Comparison of ENCODE assay signal across 9 cellular contexts in the genomic region with DNA sequence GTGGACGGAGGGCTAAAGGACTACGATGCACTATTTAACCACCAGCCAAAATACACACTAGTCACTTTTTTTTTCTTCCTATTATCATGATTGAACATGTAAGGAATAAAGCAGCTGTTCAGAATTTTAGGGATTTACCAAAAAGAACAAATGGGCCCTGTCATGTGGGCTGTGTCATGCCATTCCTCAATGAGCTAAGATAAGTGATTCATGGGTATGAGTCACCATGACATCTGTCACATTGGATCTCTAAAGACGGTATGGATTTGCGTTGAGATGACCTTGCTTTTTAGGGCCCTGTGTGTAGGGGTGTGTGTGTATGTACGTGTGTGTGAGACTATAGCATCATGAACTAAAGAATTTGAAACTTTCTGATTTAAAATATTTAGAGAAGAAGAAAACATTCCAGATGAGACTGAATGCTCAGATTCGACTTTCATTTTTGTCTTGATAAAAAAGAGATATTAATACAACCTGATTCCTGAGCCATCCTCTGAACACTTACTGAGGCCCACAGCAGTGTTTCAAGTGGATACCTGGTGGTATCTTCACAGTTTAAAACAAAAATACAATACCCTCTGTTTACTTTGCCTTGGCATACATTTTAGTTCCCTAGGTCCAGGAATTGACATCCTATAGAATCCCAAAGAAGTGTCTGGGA.
DNase-seq lines count a peak whose midpoint lies in the region; ATAC-seq and TF ChIP-seq lines count a peak whose summit lies in the region.
"Had no signal": no experiment of that assay in that cellular context is flagged by ENCODE, and none has a peak within 500 bp of the region (broad histone marks: within the 10 kb centered on the region; RNA-seq: fewer than 3 reads in every experiment).

No MANE protein-coding gene starts in this region.

- H2BK5ac ChIP-seq in trophoblast cell (ENCODE audit: low read depth, low read length, poor library complexity) = no peak overlapping the region

- no peak overlapping the region for H4K8ac ChIP-seq in trophoblast cell (ENCODE audit: low read depth, low read length)

- no peaks in the 10 kb centered on the region for H3K79me1 ChIP-seq in trophoblast cell (ENCODE audit: low read length)

- no peak overlapping the region for H3K18ac ChIP-seq in trophoblast cell (ENCODE audit: low read length)

- H3K4me3 ChIP-seq in cardiac fibroblast (replicated peaks in 1 of 2; ENCODE audit: low read depth in 2 of 2, low read length in 2 of 2) (no peak overlapping the region), trophoblast cell (ENCODE audit: low read depth, low read length) (no peak overlapping the region)

- H2BK120ac ChIP-seq in trophoblast cell (ENCODE audit: insufficient read depth, low read length, poor library complexity) = no peak overlapping the region

- H3K4me2 ChIP-seq in trophoblast cell (ENCODE audit: low read length) = no peak overlapping the region

- no CpG with 5 or more reads among the region's 6 CpGs for WGBS in trophoblast cell (ENCODE audit: extremely low coverage, insufficient coverage, insufficient read length)

- H3K27me3 ChIP-seq in trophoblast cell (ENCODE audit: insufficient read depth, low read length) = no peaks in the 10 kb centered on the region

- H3K9me3 ChIP-seq in trophoblast cell (ENCODE audit: insufficient read depth, low read depth, low read length) = no peaks in the 10 kb centered on the region

- no peak overlapping the region for H2AK5ac ChIP-seq in trophoblast cell (ENCODE audit: low read length)

- H3K14ac ChIP-seq in trophoblast cell (ENCODE audit: low read length) = no peak overlapping the region

- no peak overlapping the region for H3K9ac ChIP-seq in trophoblast cell (ENCODE audit: low read length)

- H3K27ac ChIP-seq in trophoblast cell (ENCODE audit: low read depth, low read length) = no peak overlapping the region

- H3K23ac ChIP-seq in trophoblast cell (ENCODE audit: low read length) = no peak overlapping the region

- no peaks in the 10 kb centered on the region for H3K79me2 ChIP-seq in trophoblast cell (ENCODE audit: control insufficient read depth, insufficient read depth, low read length, poor library complexity)

- H4K12ac ChIP-seq in trophoblast cell (ENCODE audit: low read depth, low read length) = no peak overlapping the region

- no peak overlapping the region for H2AFZ ChIP-seq in trophoblast cell (ENCODE audit: insufficient read depth, low read length, poor library complexity)

- DNase-seq in NCI-H2171 treated with DMSO at 0.1 percent for 48 hours (lab: John Stamatoyannopoulos, UW) = peak; percentile 48
- DNase-seq in NCI-H2171 (lab: John Stamatoyannopoulos, UW) = no peak
- DNase-seq in NCI-H345 (lab: John Stamatoyannopoulos, UW) = peak; percentile 81
- peak; percentile 62 to 93 for DNase-seq in cardiac fibroblast (ENCODE audit: low read depth in 2 of 2)
- peak; percentile 57 to 81 for DNase-seq in trophoblast cell
- DNase-seq in GM20000 (ENCODE audit: low spot score) = no peak
- DNase-seq in stimulated activated naive CD4-positive, alpha-beta T cell (lab: John Stamatoyannopoulos, UW) = no peak
- DNase-seq: 8988T had no signal

- no peak overlapping the region for H3K4ac ChIP-seq in trophoblast cell (ENCODE audit: low read depth, low read length)

- no peak overlapping the region for H2BK12ac ChIP-seq in trophoblast cell (ENCODE audit: low read length)

- no peak for ATAC-seq in HG02884 (IDR thresholded peaks at IDR 0.05; ENCODE audit: unreplicated experiment)

- H3K4me1 ChIP-seq in trophoblast cell (ENCODE audit: control insufficient read depth in 1 of 2, insufficient read depth in 2 of 2, low read length in 2 of 2) = no peaks in the 10 kb centered on the region

- no peak for TF ChIP-seq CTCF in cardiac fibroblast (IDR thresholded peaks at IDR 0.05; ENCODE audit: low read depth, low read length)
- no peak for TF ChIP-seq CTCF in GM20000 (IDR thresholded peaks at IDR 0.05; ENCODE audit: extremely low read depth, missing control alignments)

- H4K91ac ChIP-seq in trophoblast cell (ENCODE audit: low read depth, low read length) = no peak overlapping the region

- no peaks in the 10 kb centered on the region for H3K36me3 ChIP-seq in trophoblast cell (ENCODE audit: control insufficient read depth in 1 of 2, insufficient read depth in 2 of 2, low read length in 2 of 2)

Comparison
In these comparisons a context has a peak if more than half of its experiments do, and no peak if none do; other contexts are left out.
1. DNase-seq: peak in NCI-H2171 treated with DMSO at 0.1 percent for 48 hours (single experiment), NCI-H345 (single experiment), cardiac fibroblast (2 of 2) and trophoblast cell (2 of 2); none in NCI-H2171 (single experiment), GM20000 (single experiment) and stimulated activated naive CD4-positive, alpha-beta T cell (0 of 6).